9 cellular contexts compared by ENCODE assay signal in genomic region chr9:114383866-114384231, GRCh38. TPM values are rescaled to one million over a fixed set of nuclear protein-coding genes. Genes with fewer than 3 reads are reported as not detected.
DNase-seq lines count a peak whose midpoint lies in the region; ATAC-seq and TF ChIP-seq lines count a peak whose summit lies in the region.
"Had no signal": no experiment of that assay in that cellular context is flagged by ENCODE, and none has a peak within 500 bp of the region (broad histone marks: within the 10 kb centered on the region; RNA-seq: fewer than 3 reads in every experiment).

No MANE protein-coding gene starts in this region.

- H3K27me3 Mint-ChIP-seq in activated T-helper 2 cell treated with anti-CD3 and anti-CD28 coated beads, Interferon-gamma antibody, Interleukin-2, Interleukin-4, amounts not matched to agents 10 μg/mL and 5 μg/mL and 100 μg/mL, durations not matched to agents 14 hours and 24 hours and 36 hours (ENCODE audit: low read depth), result no peaks in the 10 kb centered on the region
- H3K27me3 Mint-ChIP-seq in type B pancreatic cell, result no peaks in the 10 kb centered on the region

- ATAC-seq in left cardiac atrium, result no peak
- no peak for ATAC-seq in esophagus mucosa
- no peak for ATAC-seq in GM21786 (IDR thresholded peaks at IDR 0.05; ENCODE audit: unreplicated experiment)

- H3K9me3 Mint-ChIP-seq in activated T-helper 2 cell treated with anti-CD3 and anti-CD28 coated beads, Interferon-gamma antibody, Interleukin-2, Interleukin-4, amounts not matched to agents 10 μg/mL and 5 μg/mL and 100 μg/mL, durations not matched to agents 14 hours and 24 hours and 36 hours, result no peaks in the 10 kb centered on the region
- no peaks in the 10 kb centered on the region for H3K9me3 Mint-ChIP-seq in type B pancreatic cell

- peak overlapping the region; percentile 99 for H3K27ac Mint-ChIP-seq in activated T-helper 2 cell treated with anti-CD3 and anti-CD28 coated beads, Interferon-gamma antibody, Interleukin-2, Interleukin-4, amounts not matched to agents 10 μg/mL and 5 μg/mL and 100 μg/mL, durations not matched to agents 14 hours and 24 hours and 36 hours
- H3K27ac Mint-ChIP-seq in type B pancreatic cell, result peak overlapping the region; percentile 11

- peaks cover 8% of the 10 kb centered on the region for H3K36me3 ChIP-seq in cardiac muscle cell

- TF ChIP-seq CTCF in cardiac muscle cell (IDR thresholded peaks at IDR 0.05; ENCODE audit: low read depth, low read length) (no peak), type B pancreatic cell (conservative IDR thresholded peaks at IDR 0.05) (no peak)

- H3K4me3 ChIP-seq in cardiac muscle cell (no peak overlapping the region), mononuclear cell (ENCODE audit: low read length) (peak overlapping the region; percentile 18)

- peaks cover 49% of the 10 kb centered on the region for H3K4me1 ChIP-seq in cardiac muscle cell (ENCODE audit: low read depth)
- peaks cover 83% of the 10 kb centered on the region for H3K4me1 ChIP-seq in mononuclear cell (ENCODE audit: insufficient read depth, low read length)

- H3K4me1 Mint-ChIP-seq in activated T-helper 2 cell treated with anti-CD3 and anti-CD28 coated beads, Interferon-gamma antibody, Interleukin-2, Interleukin-4, amounts not matched to agents 10 μg/mL and 5 μg/mL and 100 μg/mL, durations not matched to agents 14 hours and 24 hours and 36 hours (ENCODE audit: low read depth), result peaks cover 60% of the 10 kb centered on the region
- peaks cover 41% of the 10 kb centered on the region for H3K4me1 Mint-ChIP-seq in type B pancreatic cell (ENCODE audit: unreplicated experiment)

- intact Hi-C loops in left cardiac atrium (cut with DNase I), result no loop called here
- intact Hi-C loops in activated T-helper 2 cell treated with anti-CD3 and anti-CD28 coated beads, Interferon-gamma antibody, Interleukin-2, Interleukin-4, amounts not matched to agents 10 μg/mL and 5 μg/mL and 100 μg/mL, durations not matched to agents 14 hours and 24 hours and 36 hours (cut with micrococcal nuclease), result loop anchor here (10.0 kb wide), 2 partner anchors 511 to 869 kb away; no protein-coding TSS in a partner anchor

- peaks cover 84% of the 10 kb centered on the region for H3K36me3 Mint-ChIP-seq in activated T-helper 2 cell treated with anti-CD3 and anti-CD28 coated beads, Interferon-gamma antibody, Interleukin-2, Interleukin-4, amounts not matched to agents 10 μg/mL and 5 μg/mL and 100 μg/mL, durations not matched to agents 14 hours and 24 hours and 36 hours (ENCODE audit: low read depth)
- peaks cover 3% of the 10 kb centered on the region for H3K36me3 Mint-ChIP-seq in type B pancreatic cell

- no peaks in the 10 kb centered on the region for H3K27me3 ChIP-seq in cardiac muscle cell
- H3K27me3 ChIP-seq in mononuclear cell (ENCODE audit: insufficient read depth, low read length), result no peaks in the 10 kb centered on the region

- DNase-seq in cardiac muscle cell (ENCODE audit: low read depth in 1 of 2, low spot score in 1 of 2) (no peak), left cardiac atrium (no peak), type B pancreatic cell (ENCODE audit: extremely low spot score, unreplicated experiment) (no peak), NCI-H2227 (lab: John Stamatoyannopoulos, UW; ENCODE audit: unreplicated experiment) (no peak)
- DNase-seq in activated T-helper 2 cell treated with anti-CD3 and anti-CD28 coated beads, Interferon-gamma antibody, Interleukin-2, Interleukin-4, amounts not matched to agents 10 μg/mL and 5 μg/mL and 100 μg/mL, durations not matched to agents 14 hours and 24 hours and 36 hours (ENCODE audit: low spot score), result no peak
- DNase-seq: NK-92 treated with Interleukin-12 subunit alpha and Interleukin-12 subunit beta, amount 100 ng/mL, for 24 hours had no signal

- peak overlapping the region; percentile 95 for H3K27ac ChIP-seq in cardiac muscle cell

- H3K9me3 ChIP-seq in cardiac muscle cell (ENCODE audit: low read depth) (no peaks in the 10 kb centered on the region), mononuclear cell (ENCODE audit: low read depth, low read length) (no peaks in the 10 kb centered on the region)

- H3K4me3 Mint-ChIP-seq in activated T-helper 2 cell treated with anti-CD3 and anti-CD28 coated beads, Interferon-gamma antibody, Interleukin-2, Interleukin-4, amounts not matched to agents 10 μg/mL and 5 μg/mL and 100 μg/mL, durations not matched to agents 14 hours and 24 hours and 36 hours (ENCODE audit: low read depth), result peak overlapping the region; percentile 99
- H3K4me3 Mint-ChIP-seq in type B pancreatic cell, result no peak overlapping the region

RNA-seq across cellular contexts. Expression of gene AKNA, which starts 3.9 kb away (rescaled TPM):
- 20.6 and 25.2 TPM in 2 replicates for total RNA-seq in cardiac muscle cell
- 5.7 and 10.1 TPM in 2 replicates for polyA plus RNA-seq in cardiac muscle cell
- total RNA-seq in left cardiac atrium, result 10 to 100 TPM in 1 of 2 donors, 1 to 10 TPM in 1; 9.1 to 13.0 TPM
- total RNA-seq in activated T-helper 2 cell treated with anti-CD3 and anti-CD28 coated beads, Interferon-gamma antibody, Interleukin-2, Interleukin-4, amounts not matched to agents 10 μg/mL and 5 μg/mL and 100 μg/mL, durations not matched to agents 14 hours and 24 hours and 36 hours, result 152 TPM in 2 replicates
- 99.5 TPM for total RNA-seq in mononuclear cell
- total RNA-seq in type B pancreatic cell (ENCODE audit: low replicate concordance), result 11.5 and 14.0 TPM in 2 replicates
- total RNA-seq in esophagus mucosa, result 5.7 TPM

RNA-seq across cellular contexts. Expression of gene ORM2, which starts 54.2 kb away (rescaled TPM):
- total RNA-seq in cardiac muscle cell, result not detected in 2 replicates
- not detected in 2 replicates for polyA plus RNA-seq in cardiac muscle cell
- 1 to 10 TPM in 1 of 2 donors, not detected in 1; 1.6 TPM for total RNA-seq in left cardiac atrium
- not detected in 2 replicates for total RNA-seq in activated T-helper 2 cell treated with anti-CD3 and anti-CD28 coated beads, Interferon-gamma antibody, Interleukin-2, Interleukin-4, amounts not matched to agents 10 μg/mL and 5 μg/mL and 100 μg/mL, durations not matched to agents 14 hours and 24 hours and 36 hours
- total RNA-seq in mononuclear cell, result not detected
- total RNA-seq in type B pancreatic cell (ENCODE audit: low replicate concordance), result not detected in 2 replicates
- total RNA-seq in esophagus mucosa, result 0.36 TPM
